20 cellular contexts compared by ENCODE assay signal in genomic region chr6:166449036-166449435, GRCh38.
"Had no signal": no experiment of that assay in that cellular context is flagged by ENCODE, and none has a peak within 500 bp of the region (broad histone marks: within the 10 kb centered on the region; RNA-seq: fewer than 3 reads in every experiment).

No MANE protein-coding gene starts in this region.

- H3K27me3 ChIP-seq: dorsolateral prefrontal cortex, neural progenitor cell, sigmoid colon, stomach, thyroid gland had no signal

- DNase-seq: effector CD4-positive, alpha-beta T cell; foreskin melanocyte; head of caudate nucleus; naive B cell; psoas muscle; right cardiac atrium; sigmoid colon; stimulated activated CD4-positive, alpha-beta T cell treated with anti-CD3 and anti-CD28 coated beads, Interleukin-2, amount 100 ng/mL, for 24 hours; stimulated activated CD4-positive, alpha-beta T cell treated with anti-CD3 and anti-CD28 coated beads, Interleukin-4, amount 100 ng/mL, for 24 hours; stimulated activated naive CD4-positive, alpha-beta T cell treated with Interleukin-2 at 50 U/mL for 16 hours; thyroid gland had no signal

- H3K9me3 ChIP-seq: psoas muscle, sigmoid colon, stomach, thyroid gland had no signal

- H3K4me2 ChIP-seq: neural progenitor cell had no signal

- H3K4me1 ChIP-seq: neural progenitor cell, psoas muscle, sigmoid colon, stomach, thyroid gland had no signal

- FAIRE-seq: colon, keratinocyte had no signal

- H3K27ac ChIP-seq: dorsolateral prefrontal cortex, epithelial cell of prostate, neural progenitor cell, psoas muscle, sigmoid colon, stomach, thyroid gland had no signal

- H3K9ac ChIP-seq: neural progenitor cell had no signal

- H3K4me3 ChIP-seq: dorsolateral prefrontal cortex, lung, neural progenitor cell, psoas muscle, sigmoid colon, stomach, thyroid gland had no signal

- H2AFZ ChIP-seq: neural progenitor cell had no signal

- H3K36me3 ChIP-seq: neural progenitor cell had no signal

- ATAC-seq: esophagus mucosa; psoas muscle; stimulated activated effector memory CD8-positive, alpha-beta T cell treated with anti-CD3 and anti-CD28 coated beads, Interleukin-12 subunit alpha, Interleukin-12 subunit beta, amount 100 ng/mL, for 72 hours had no signal
